ENCODE assay signal across 21 cellular contexts in the genomic region with DNA sequence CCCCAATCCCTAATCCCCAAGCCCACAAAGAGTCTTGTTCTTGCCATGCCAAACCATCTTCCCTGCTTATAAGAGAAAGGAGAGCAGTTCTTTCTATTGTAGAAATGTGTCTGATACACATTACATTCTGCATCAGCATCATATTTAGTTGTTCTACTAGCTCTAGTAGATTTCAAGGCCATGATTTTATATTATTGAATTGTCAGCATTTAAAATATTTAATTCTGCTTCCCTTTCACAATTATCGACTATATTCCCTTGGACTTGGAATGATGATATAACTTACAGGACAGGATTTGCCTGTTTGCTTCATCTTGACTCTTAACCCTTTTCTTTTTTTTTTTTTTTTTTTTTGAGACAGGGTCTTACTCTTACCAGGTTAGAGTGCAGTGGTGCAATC. TPM values are rescaled to one million over a fixed set of nuclear protein-coding genes. Genes with fewer than 3 reads are reported as not detected.
DNase-seq lines count a peak whose midpoint lies in the region; ATAC-seq, FAIRE-seq and TF ChIP-seq lines count a peak whose summit lies in the region.
"Had no signal": no experiment of that assay in that cellular context is flagged by ENCODE, and none has a peak within 500 bp of the region (broad histone marks: within the 10 kb centered on the region; RNA-seq: fewer than 3 reads in every experiment).

No MANE protein-coding gene starts in this region.

- H3K4me1 Mint-ChIP-seq in Calu3 (ENCODE audit: low read depth, unreplicated experiment) = peaks cover 91% of the 10 kb centered on the region
- no peaks in the 10 kb centered on the region for H3K4me1 Mint-ChIP-seq in CD4-positive, alpha-beta memory T cell

- H3K9me3 ChIP-seq in A549 (peaks cover 2% of the 10 kb centered on the region; the same call in 1 of the 3 replicates), PC-3 (ENCODE audit: low read length) (no peaks in the 10 kb centered on the region)
- H3K9me3 ChIP-seq in CD4-positive, alpha-beta memory T cell (ENCODE audit: control insufficient read depth in 1 of 2, low read length in 2 of 2) = no peaks in the 10 kb centered on the region

- ATAC-seq in A549 (no peak), PC-3 (no peak), HG03108 (IDR thresholded peaks at IDR 0.05; ENCODE audit: unreplicated experiment) (no peak), GM21381 (IDR thresholded peaks at IDR 0.05; ENCODE audit: unreplicated experiment) (no peak)
- ATAC-seq: CD8-positive, alpha-beta T cell; GM23338; HCT116 had no signal

- H3K27me3 ChIP-seq in PC-3 (ENCODE audit: low read length) = no peaks in the 10 kb centered on the region
- H3K27me3 ChIP-seq in CD4-positive, alpha-beta memory T cell (ENCODE audit: insufficient read depth, low read length) = no peaks in the 10 kb centered on the region

- H3K36me3 Mint-ChIP-seq in Calu3 (ENCODE audit: insufficient read depth, unreplicated experiment) = peaks cover 24% of the 10 kb centered on the region
- H3K36me3 Mint-ChIP-seq in CD4-positive, alpha-beta memory T cell = no peaks in the 10 kb centered on the region
- H3K36me3 Mint-ChIP-seq: CD8-positive, alpha-beta T cell had no signal

- peak overlapping the region; percentile 53 to 80; a peak in 2 of 6 replicates for H3K27ac ChIP-seq in A549
- H3K27ac ChIP-seq in PC-3 (ENCODE audit: low read length) = peak overlapping the region; percentile 95
- peak overlapping the region; percentile 94 for H3K27ac ChIP-seq in epithelial cell of prostate
- no peak overlapping the region for H3K27ac ChIP-seq in CD4-positive, alpha-beta memory T cell (ENCODE audit: low read depth, low read length)

- H3K36me3 ChIP-seq in PC-3 (ENCODE audit: low read depth, low read length) = no peaks in the 10 kb centered on the region
- H3K36me3 ChIP-seq in CD4-positive, alpha-beta memory T cell (ENCODE audit: insufficient read depth, low read length) = no peaks in the 10 kb centered on the region

- no peak overlapping the region for H3K4me2 ChIP-seq in A549
- H3K4me2 ChIP-seq in PC-3 (ENCODE audit: low read length) = no peak overlapping the region
- H3K4me2 ChIP-seq: GM23338 had no signal

- no peaks in the 10 kb centered on the region for H3K79me2 ChIP-seq in PC-3 (ENCODE audit: low read length)

- H4K20me1 ChIP-seq in PC-3 (ENCODE audit: low read length) = no peaks in the 10 kb centered on the region

- TF ChIP-seq EP300 in A549 (IDR thresholded peaks at IDR 0.05) = no peak

- H3K9ac ChIP-seq in PC-3 (ENCODE audit: low read length) = no peak overlapping the region

- CTCF ChIA-PET in A549 (lab: Yijun Ruan, JAX) = interaction anchor here (1.1 to 1.2 kb wide), 2 partner anchors 75 to 184 kb away, joined by 3 to 6 read pairs; a partner anchor contains a TSS
- CTCF ChIA-PET in Calu3 (lab: Charles Lee) = interaction anchor here (0.7 kb wide), 1 partner anchor 341 kb away, joined by 4 read pairs; no protein-coding TSS in a partner anchor
- CTCF ChIA-PET in PC-3 (lab: Charles Lee) = no interaction called here
- CTCF ChIA-PET in CD4-positive, alpha-beta memory T cell (lab: Charles Lee; ENCODE audit: partially characterized antibody) = no interaction called here

- POLR2A ChIA-PET in A549 (lab: Yijun Ruan, JAX) = no interaction called here
- POLR2A ChIA-PET in PC-3 (lab: Charles Lee; ENCODE audit: unreplicated experiment) = no interaction called here
- POLR2A ChIA-PET in CD4-positive, alpha-beta memory T cell (lab: Charles Lee; ENCODE audit: partially characterized antibody) = no interaction called here

- no peak overlapping the region for H3K4me3 Mint-ChIP-seq in Calu3 (ENCODE audit: low read depth, unreplicated experiment)
- H3K4me3 Mint-ChIP-seq in CD4-positive, alpha-beta memory T cell = no peak overlapping the region
- H3K4me3 Mint-ChIP-seq: CD8-positive, alpha-beta T cell; GM23338; H9 had no signal

- 94% methylated on average over 1 of the region's 1 CpG for WGBS in A549 (ENCODE audit: missing lambda C conversion rate)

- TF ChIP-seq RAD21 in A549 (conservative IDR thresholded peaks at IDR 0.05 in 1 of 2, IDR thresholded peaks at IDR 0.05 in 1 of 2) = no peak

- peaks cover 14% of the 10 kb centered on the region for H3F3A ChIP-seq in PC-3 (ENCODE audit: low read length, unreplicated experiment)

- H3K4me1 ChIP-seq in A549 = peaks cover 81% of the 10 kb centered on the region
- peaks cover 60% of the 10 kb centered on the region for H3K4me1 ChIP-seq in PC-3 (ENCODE audit: insufficient read depth, low read length)
- H3K4me1 ChIP-seq in CD4-positive, alpha-beta memory T cell (ENCODE audit: insufficient read depth, low read length) = no peaks in the 10 kb centered on the region

- DNase-seq in A549 (ENCODE audit: low read depth in 1 of 2, low spot score in 1 of 2) = no peak
- DNase-seq in Calu3 = no peak
- DNase-seq in PC-3 = no peak
- no peak for DNase-seq in epithelial cell of prostate (ENCODE audit: low read depth, low spot score)
- DNase-seq in CD4-positive, alpha-beta memory T cell = no peak
- no peak for DNase-seq in NCI-H526 treated with DMSO at 0.1 percent for 48 hours (lab: John Stamatoyannopoulos, UW)
- DNase-seq: 8988T; C1 segment of cervical spinal cord; CD8-positive, alpha-beta T cell; DMS153; DND-41; H9 had no signal

- no peaks in the 10 kb centered on the region for H3K27me3 Mint-ChIP-seq in Calu3 (ENCODE audit: unreplicated experiment)
- H3K27me3 Mint-ChIP-seq in CD4-positive, alpha-beta memory T cell = no peaks in the 10 kb centered on the region

- BruUV-seq in Calu3 (replicated peaks; lab: Mats Ljungman, UMichigan) (no TSS peak), PC-3 (replicated peaks; lab: Mats Ljungman, UMichigan) (no TSS peak)

- no peaks in the 10 kb centered on the region for H3K9me2 ChIP-seq in PC-3 (replicated peaks; ENCODE audit: low read length)

- H3K9me3 Mint-ChIP-seq in Calu3 (ENCODE audit: low read depth, unreplicated experiment) = no peaks in the 10 kb centered on the region
- H3K9me3 Mint-ChIP-seq in CD4-positive, alpha-beta memory T cell = peaks cover 0 to 1% (median 0%) of the 10 kb centered on the region in 8 donors
- H3K9me3 Mint-ChIP-seq: CD8-positive, alpha-beta T cell; GM23338 had no signal

- TF ChIP-seq CTCF in A549 (IDR thresholded peaks at IDR 0.05) (no peak), Calu3 (IDR thresholded peaks at IDR 0.05; ENCODE audit: unreplicated experiment) (no peak), PC-3 (conservative IDR thresholded peaks at IDR 0.05; ENCODE audit: low read depth, low read length) (no peak)

- H3K4me3 ChIP-seq in A549 (no peak overlapping the region), PC-3 (ENCODE audit: low read length) (no peak overlapping the region)
- H3K4me3 ChIP-seq in CD4-positive, alpha-beta memory T cell (ENCODE audit: low read length in 2 of 2) = no peak overlapping the region
- H3K4me3 ChIP-seq: GM23338 had no signal

- intact Hi-C loops in Calu3 (cut with micrococcal nuclease; ENCODE audit: unreplicated experiment) = no loop called here
- intact Hi-C loops in PC-3 (cut with micrococcal nuclease) = no loop called here
- intact Hi-C loops in CD4-positive, alpha-beta memory T cell (cut with micrococcal nuclease) = no loop called here

- H3K27ac Mint-ChIP-seq in Calu3 (ENCODE audit: unreplicated experiment) = peak overlapping the region; percentile 13
- no peak overlapping the region for H3K27ac Mint-ChIP-seq in CD4-positive, alpha-beta memory T cell
- H3K27ac Mint-ChIP-seq: CD8-positive, alpha-beta T cell; GM23338; H9 had no signal

- TF ChIP-seq POLR2A in A549 (IDR thresholded peaks at IDR 0.05; ENCODE audit: low read length) = no peak

- FAIRE-seq in A549 (lab: Jason Lieb, UNC) = no peak
- FAIRE-seq: G401.6, GM12892 had no signal

- no peak overlapping the region for H2AFZ ChIP-seq in PC-3 (ENCODE audit: low read length)
- H2AFZ ChIP-seq: GM23338 had no signal

TF ChIP-seq in A549, 52 proteins besides CTCF, POLR2A, EP300 and RAD21:
- TF ChIP-seq MAZ (IDR thresholded peaks at IDR 0.05; ENCODE audit: borderline replicate concordance, low read depth, low read length) (no peak), MAFK (IDR thresholded peaks at IDR 0.05; ENCODE audit: partially characterized antibody) (peak; percentile 58)
TF ChIP-seq in A549: peak in this region for 1.

RNA-seq across cellular contexts. Expression of a gene that starts 35.5 kb away (rescaled TPM):
- polyA plus RNA-seq in A549 (2011; rRNA removed) = not detected in 2 replicates
- not detected in 2 replicates for polyA plus RNA-seq in A549 (2012; cell fraction: cytosol; rRNA removed)
- polyA plus RNA-seq in A549 (2012; cell fraction: nucleus; rRNA removed) = not detected in 2 replicates
- not detected in 3 replicates for polyA plus RNA-seq in A549 (2017; fragmentation: RNase III; extraction: RNeasy Plus Mini Kit Qiagen cat#74134 plus additional on column Dnase treatment)
- not detected in 2 replicates for polyA minus RNA-seq in A549 (2011; rRNA and poly(A)+ RNA removed)
- total RNA-seq in Calu3 (2022) = not detected in 2 replicates
- not detected in 2 replicates for total RNA-seq in PC-3 (2014; rRNA removed)
- total RNA-seq in CD4-positive, alpha-beta memory T cell = not detected
- not detected for polyA plus RNA-seq in CD4-positive, alpha-beta memory T cell
- total RNA-seq: A673; CD8-positive, alpha-beta T cell; GM23338; H4; H9 had no signal
- polyA plus RNA-seq: BJ, GM23338 had no signal

Comparison
In these comparisons a context has a peak if more than half of its experiments do, and no peak if none do; other contexts are left out.
1. CTCF ChIA-PET loops: an anchor here in A549 (1.1 to 1.2 kb wide) and Calu3 (0.7 kb wide); none called in PC-3 and CD4-positive, alpha-beta memory T cell.